Comparison of ENCODE assay signal across 33 cellular contexts in the genomic region with DNA sequence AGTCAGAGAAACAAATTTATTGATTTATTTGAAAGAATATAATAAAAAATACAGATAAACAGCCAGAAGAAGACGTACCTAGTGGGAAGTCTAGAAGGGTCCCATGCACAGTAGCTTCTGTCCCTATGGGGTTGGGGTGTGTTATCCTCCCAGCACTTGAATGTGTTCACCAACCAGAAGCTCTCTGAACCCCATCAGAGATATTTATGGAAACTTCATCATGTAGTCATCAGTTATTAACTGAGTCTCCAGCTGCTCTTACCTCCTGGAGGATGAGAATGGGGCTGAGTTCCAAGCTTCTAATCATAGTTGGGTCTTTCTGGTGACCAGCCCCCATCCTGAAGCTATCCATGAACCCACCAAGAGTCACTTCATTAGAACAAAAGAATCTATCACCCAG.
"Had no signal": no experiment of that assay in that cellular context is flagged by ENCODE, and none has a peak within 500 bp of the region (broad histone marks: within the 10 kb centered on the region; RNA-seq: fewer than 3 reads in every experiment).

No MANE protein-coding gene starts in this region.

- ATAC-seq: activated CD8-positive, alpha-beta T cell treated with anti-CD3 and anti-CD28 coated beads for 36 hours; activated naive CD8-positive, alpha-beta T cell treated with anti-CD3 and anti-CD28 coated beads, Interleukin-2, amount 50 U/mL, for 24 hours; activated T-cell treated with anti-CD3 and anti-CD28 coated beads, Interleukin-2, amount 50 U/mL, for 4 hours; activated T-helper 17 cell treated with anti-CD3 and anti-CD28 coated beads, Interleukin-2, amount 50 U/mL, for 72 hours; body of pancreas; gastroesophageal sphincter; T-helper 17 cell had no signal

- H3K27ac ChIP-seq: adrenal gland, body of pancreas, breast epithelium, cardiac muscle cell, colonic mucosa, epithelial cell of prostate, esophagus squamous epithelium, gastroesophageal sphincter, WERI-Rb-1 had no signal

- H3K4me3 Mint-ChIP-seq: activated CD8-positive, alpha-beta T cell treated with anti-CD3 and anti-CD28 coated beads for 36 hours; activated naive CD4-positive, alpha-beta T cell treated with anti-CD3 and anti-CD28 coated beads for 36 hours; activated naive CD4-positive, alpha-beta T cell treated with anti-CD3 and anti-CD28 coated beads, Interleukin-2, amount 50 U/mL, for 24 hours; activated naive CD8-positive, alpha-beta T cell treated with anti-CD3 and anti-CD28 coated beads for 36 hours; activated naive CD8-positive, alpha-beta T cell treated with anti-CD3 and anti-CD28 coated beads, Interleukin-2, amount 50 U/mL, for 24 hours; activated T-cell treated with anti-CD3 and anti-CD28 coated beads, Interleukin-2, amount 50 U/mL, for 4 hours; activated T-helper 17 cell treated with anti-CD3 and anti-CD28 coated beads, Interleukin-2, amount 50 U/mL, for 72 hours; T-helper 17 cell; T-helper 2 cell treated with Interferon-gamma antibody and Interleukin-4, amounts not matched to agents 5 μg/mL and 100 μg/mL, for 36 hours had no signal

- H3K9me3 Mint-ChIP-seq: activated CD8-positive, alpha-beta T cell treated with anti-CD3 and anti-CD28 coated beads for 36 hours; activated naive CD4-positive, alpha-beta T cell treated with anti-CD3 and anti-CD28 coated beads for 36 hours; activated naive CD4-positive, alpha-beta T cell treated with anti-CD3 and anti-CD28 coated beads, Interleukin-2, amount 50 U/mL, for 24 hours; activated naive CD8-positive, alpha-beta T cell treated with anti-CD3 and anti-CD28 coated beads for 36 hours; activated naive CD8-positive, alpha-beta T cell treated with anti-CD3 and anti-CD28 coated beads, Interleukin-2, amount 50 U/mL, for 24 hours; activated T-cell treated with anti-CD3 and anti-CD28 coated beads, Interleukin-2, amount 50 U/mL, for 4 hours; activated T-helper 17 cell treated with anti-CD3 and anti-CD28 coated beads, Interleukin-2, amount 50 U/mL, for 72 hours; T-helper 2 cell treated with Interferon-gamma antibody and Interleukin-4, amounts not matched to agents 5 μg/mL and 100 μg/mL, for 36 hours had no signal

- H3K27ac Mint-ChIP-seq: activated CD8-positive, alpha-beta T cell treated with anti-CD3 and anti-CD28 coated beads for 36 hours; activated naive CD4-positive, alpha-beta T cell treated with anti-CD3 and anti-CD28 coated beads for 36 hours; activated naive CD4-positive, alpha-beta T cell treated with anti-CD3 and anti-CD28 coated beads, Interleukin-2, amount 50 U/mL, for 24 hours; activated naive CD8-positive, alpha-beta T cell treated with anti-CD3 and anti-CD28 coated beads for 36 hours; activated naive CD8-positive, alpha-beta T cell treated with anti-CD3 and anti-CD28 coated beads, Interleukin-2, amount 50 U/mL, for 24 hours; activated T-helper 17 cell treated with anti-CD3 and anti-CD28 coated beads, Interleukin-2, amount 50 U/mL, for 72 hours; T-helper 17 cell; T-helper 2 cell treated with Interferon-gamma antibody and Interleukin-4, amounts not matched to agents 5 μg/mL and 100 μg/mL, for 36 hours had no signal

- H3K4me3 ChIP-seq: adrenal gland, body of pancreas, breast epithelium, cardiac muscle cell, colonic mucosa, esophagus squamous epithelium, gastroesophageal sphincter had no signal

- H3K9me3 ChIP-seq: adrenal gland, body of pancreas, breast epithelium, colonic mucosa, esophagus squamous epithelium, gastroesophageal sphincter had no signal

- H3K36me3 Mint-ChIP-seq: activated naive CD4-positive, alpha-beta T cell treated with anti-CD3 and anti-CD28 coated beads, Interleukin-2, amount 50 U/mL, for 24 hours had no signal

- H3K27me3 Mint-ChIP-seq: activated CD8-positive, alpha-beta T cell treated with anti-CD3 and anti-CD28 coated beads for 36 hours; activated naive CD4-positive, alpha-beta T cell treated with anti-CD3 and anti-CD28 coated beads, Interleukin-2, amount 50 U/mL, for 24 hours; activated naive CD8-positive, alpha-beta T cell treated with anti-CD3 and anti-CD28 coated beads for 36 hours; activated naive CD8-positive, alpha-beta T cell treated with anti-CD3 and anti-CD28 coated beads, Interleukin-2, amount 50 U/mL, for 24 hours; activated T-helper 17 cell treated with anti-CD3 and anti-CD28 coated beads, Interleukin-2, amount 50 U/mL, for 72 hours; T-helper 17 cell had no signal

- H3K36me3 ChIP-seq: breast epithelium, WERI-Rb-1 had no signal

- H3K4me1 Mint-ChIP-seq: activated naive CD4-positive, alpha-beta T cell treated with anti-CD3 and anti-CD28 coated beads, Interleukin-2, amount 50 U/mL, for 24 hours; activated naive CD8-positive, alpha-beta T cell treated with anti-CD3 and anti-CD28 coated beads, Interleukin-2, amount 50 U/mL, for 24 hours; activated T-helper 17 cell treated with anti-CD3 and anti-CD28 coated beads, Interleukin-2, amount 50 U/mL, for 72 hours had no signal

- DNase-seq: activated CD4-positive, alpha-beta T cell treated with anti-CD3 and anti-CD28 coated beads for 1 hour; activated CD4-positive, alpha-beta T cell treated with anti-CD3 and anti-CD28 coated beads for 48 hours; activated CD4-positive, alpha-beta T cell treated with anti-CD3 and anti-CD28 coated beads, Interleukin-2, amount 50 U/mL, for 1 hour; activated CD4-positive, alpha-beta T cell treated with anti-CD3 and anti-CD28 coated beads, Interleukin-2, amount 50 U/mL, for 48 hours; activated CD4-positive, CD25-positive, alpha-beta regulatory T cell; activated CD8-positive, alpha-beta memory T cell treated with anti-CD3 and anti-CD28 coated beads for 24 hours; activated CD8-positive, alpha-beta T cell treated with anti-CD3 and anti-CD28 coated beads for 36 hours; activated effector memory CD4-positive, alpha-beta T cell treated with Interleukin-2 at 50 U/mL for 16 hours; activated naive CD4-positive, alpha-beta T cell treated with anti-CD3 and anti-CD28 coated beads for 36 hours; activated naive CD8-positive, alpha-beta T cell treated with anti-CD3 and anti-CD28 coated beads for 36 hours; activated naive CD8-positive, alpha-beta T cell treated with anti-CD3 and anti-CD28 coated beads, Interleukin-2, amount 50 U/mL, for 24 hours; activated T-cell treated with anti-CD3 and anti-CD28 coated beads, Interleukin-2, amount 50 U/mL, for 4 hours; adrenal gland; amygdala; aorta; body of pancreas; central memory CD4-positive, alpha-beta T cell; cerebellar nuclear complex; colonic mucosa; effector CD8-positive, alpha-beta T cell; esophagus squamous epithelium; foreskin melanocyte; T-helper 1 cell; T-helper 17 cell; T1000; WERI-Rb-1 had no signal

- H3K27me3 ChIP-seq: adrenal gland, body of pancreas, breast epithelium, cardiac muscle cell, colonic mucosa, esophagus squamous epithelium, gastroesophageal sphincter had no signal

- H3K4me1 ChIP-seq: adrenal gland, body of pancreas, breast epithelium, colonic mucosa, esophagus squamous epithelium, gastroesophageal sphincter had no signal
